In genomic region chr1:7128293-7128692, GRCh38 we compare ENCODE assay signal across 32 cellular contexts.
"Had no signal": no experiment of that assay in that cellular context is flagged by ENCODE, and none has a peak within 500 bp of the region (broad histone marks: within the 10 kb centered on the region; RNA-seq: fewer than 3 reads in every experiment).

No MANE protein-coding gene starts in this region.

- H3K9me3 ChIP-seq: adrenal gland, body of pancreas, breast epithelium had no signal

- H3K36me3 ChIP-seq: adrenal gland, brain microvascular endothelial cell, breast epithelium had no signal

- H3K36me3 Mint-ChIP-seq: activated CD4-positive, alpha-beta memory T cell treated with anti-CD3 and anti-CD28 coated beads for 36 hours; activated naive CD4-positive, alpha-beta T cell treated with anti-CD3 and anti-CD28 coated beads, Interleukin-2, amount 50 U/mL, for 72 hours; activated naive CD8-positive, alpha-beta T cell treated with anti-CD3 and anti-CD28 coated beads, Interleukin-2, amount 10 ng/mL, durations not matched to agents 7 days and 5 days; T-cell had no signal

- H3K4me3 ChIP-seq: adrenal gland, body of pancreas, breast epithelium had no signal

- H3K4me3 Mint-ChIP-seq: activated B cell treated with CpG ODN at 0.5 μM for 24 hours; activated CD4-positive, alpha-beta memory T cell treated with anti-CD3 and anti-CD28 coated beads for 36 hours; activated CD4-positive, alpha-beta T cell treated with anti-CD3 and anti-CD28 coated beads, Interleukin-2, amount 10 ng/mL, durations not matched to agents 24 days and 14 days; activated CD8-positive, alpha-beta T cell treated with anti-CD3 and anti-CD28 coated beads for 36 hours; activated naive CD4-positive, alpha-beta T cell treated with anti-CD3 and anti-CD28 coated beads for 36 hours; activated naive CD8-positive, alpha-beta T cell treated with anti-CD3 and anti-CD28 coated beads, Interleukin-2, amount 10 ng/mL, durations not matched to agents 7 days and 5 days; activated T-cell treated with anti-CD3 and anti-CD28 coated beads, Interleukin-2, amount 50 U/mL, for 4 hours; activated T-cell treated with anti-CD3 and anti-CD28 coated beads, Interleukin-2, amount 50 U/mL, for 72 hours; activated T-helper 1 cell treated with anti-CD3 and anti-CD28 coated beads, Interleukin-12 subunit alpha, Interleukin-12 subunit beta, Interleukin-2, Interleukin-4 antibody, amounts not matched to agents 30 ng/mL and 10 ng/mL and 1 ng/mL, durations not matched to agents 14 hours and 24 hours and 36 hours; activated T-helper 17 cell treated with anti-CD3 and anti-CD28 coated beads, Interleukin-2, amount 50 U/mL, for 72 hours; T-cell; T-helper 17 cell had no signal

- DNase-seq: activated B cell treated with CpG ODN at 0.5 μM for 24 hours; activated CD4-positive, alpha-beta memory T cell treated with anti-CD3 and anti-CD28 coated beads for 36 hours; activated CD4-positive, alpha-beta T cell treated with anti-CD3 and anti-CD28 coated beads for 4 hours; activated CD4-positive, alpha-beta T cell treated with anti-CD3 and anti-CD28 coated beads, Interleukin-2, amount 10 ng/mL, durations not matched to agents 24 days and 14 days; activated CD4-positive, alpha-beta T cell treated with anti-CD3 and anti-CD28 coated beads, Interleukin-2, amount 50 U/mL, for 1 hour; activated CD4-positive, alpha-beta T cell treated with anti-CD3 and anti-CD28 coated beads, Interleukin-2, amount 50 U/mL, for 4 hours; activated CD4-positive, CD25-positive, alpha-beta regulatory T cell treated with anti-CD3 and anti-CD28 coated beads, Interleukin-2, amount 50 U/mL, for 72 hours; activated CD8-positive, alpha-beta T cell treated with anti-CD3 and anti-CD28 coated beads for 36 hours; activated effector memory CD4-positive, alpha-beta T cell treated with anti-CD3 and anti-CD28 coated beads, Interleukin-2, amount 50 U/mL, for 16 hours; activated gamma-delta T cell treated with Interleukin-2 at 50 U/mL for 16 hours; activated naive CD4-positive, alpha-beta T cell; activated naive CD4-positive, alpha-beta T cell treated with anti-CD3 and anti-CD28 coated beads for 36 hours; activated naive CD4-positive, alpha-beta T cell treated with anti-CD3 and anti-CD28 coated beads, Interleukin-2, amount 50 U/mL, for 16 hours; activated naive CD8-positive, alpha-beta T cell treated with anti-CD3 and anti-CD28 coated beads, Interleukin-2, amount 10 ng/mL, durations not matched to agents 7 days and 5 days; activated T-cell treated with anti-CD3 and anti-CD28 coated beads for 4 hours; activated T-cell treated with anti-CD3 and anti-CD28 coated beads, Interleukin-2, amount 50 U/mL, for 1 hour; activated T-cell treated with anti-CD3 and anti-CD28 coated beads, Interleukin-2, amount 50 U/mL, for 4 hours; activated T-cell treated with anti-CD3 and anti-CD28 coated beads, Interleukin-2, amount 50 U/mL, for 72 hours; amniotic stem cell; aorta; body of pancreas; brain microvascular endothelial cell; central memory CD4-positive, alpha-beta T cell; T-cell; T-helper 17 cell; T-helper 9 cell had no signal

- H3K27ac Mint-ChIP-seq: activated B cell treated with CpG ODN at 0.5 μM for 24 hours; activated CD4-positive, alpha-beta memory T cell treated with anti-CD3 and anti-CD28 coated beads for 36 hours; activated CD4-positive, alpha-beta T cell treated with anti-CD3 and anti-CD28 coated beads, Interleukin-2, amount 10 ng/mL, durations not matched to agents 24 days and 14 days; activated CD8-positive, alpha-beta T cell treated with anti-CD3 and anti-CD28 coated beads for 36 hours; activated naive CD4-positive, alpha-beta T cell treated with anti-CD3 and anti-CD28 coated beads for 36 hours; activated naive CD4-positive, alpha-beta T cell treated with anti-CD3 and anti-CD28 coated beads, Interleukin-2, amount 50 U/mL, for 72 hours; activated naive CD8-positive, alpha-beta T cell treated with anti-CD3 and anti-CD28 coated beads, Interleukin-2, amount 10 ng/mL, durations not matched to agents 7 days and 5 days; activated T-cell treated with anti-CD3 and anti-CD28 coated beads, Interleukin-2, amount 50 U/mL, for 72 hours; activated T-helper 1 cell treated with anti-CD3 and anti-CD28 coated beads, Interleukin-12 subunit alpha, Interleukin-12 subunit beta, Interleukin-2, Interleukin-4 antibody, amounts not matched to agents 30 ng/mL and 10 ng/mL and 1 ng/mL, durations not matched to agents 14 hours and 24 hours and 36 hours; activated T-helper 17 cell treated with anti-CD3 and anti-CD28 coated beads, Interleukin-2, amount 50 U/mL, for 72 hours; T-cell; T-helper 17 cell had no signal

- H3K4me1 Mint-ChIP-seq: activated B cell treated with CpG ODN at 0.5 μM for 24 hours; activated CD4-positive, alpha-beta T cell treated with anti-CD3 and anti-CD28 coated beads, Interleukin-2, amount 10 ng/mL, durations not matched to agents 24 days and 14 days; activated T-helper 17 cell treated with anti-CD3 and anti-CD28 coated beads, Interleukin-2, amount 50 U/mL, for 72 hours; T-cell had no signal

- H3K27ac ChIP-seq: adrenal gland, body of pancreas, brain microvascular endothelial cell, breast epithelium, VCaP had no signal

- ATAC-seq: activated CD8-positive, alpha-beta T cell treated with anti-CD3 and anti-CD28 coated beads for 36 hours; activated naive CD4-positive, alpha-beta T cell treated with anti-CD3 and anti-CD28 coated beads, Interleukin-2, amount 50 U/mL, for 72 hours; activated T-cell treated with anti-CD3 and anti-CD28 coated beads, Interleukin-2, amount 50 U/mL, for 4 hours; activated T-cell treated with anti-CD3 and anti-CD28 coated beads, Interleukin-2, amount 50 U/mL, for 72 hours; activated T-helper 17 cell treated with anti-CD3 and anti-CD28 coated beads, Interleukin-2, amount 50 U/mL, for 72 hours; body of pancreas; T-cell; T-helper 17 cell had no signal

- H3K9me3 Mint-ChIP-seq: activated CD4-positive, alpha-beta memory T cell treated with anti-CD3 and anti-CD28 coated beads for 36 hours; activated CD4-positive, alpha-beta T cell treated with anti-CD3 and anti-CD28 coated beads, Interleukin-2, amount 10 ng/mL, durations not matched to agents 24 days and 14 days; activated CD8-positive, alpha-beta T cell treated with anti-CD3 and anti-CD28 coated beads for 36 hours; activated naive CD4-positive, alpha-beta T cell treated with anti-CD3 and anti-CD28 coated beads for 36 hours; activated naive CD4-positive, alpha-beta T cell treated with anti-CD3 and anti-CD28 coated beads, Interleukin-2, amount 50 U/mL, for 72 hours; activated naive CD8-positive, alpha-beta T cell treated with anti-CD3 and anti-CD28 coated beads, Interleukin-2, amount 10 ng/mL, durations not matched to agents 7 days and 5 days; activated T-cell treated with anti-CD3 and anti-CD28 coated beads, Interleukin-2, amount 50 U/mL, for 4 hours; activated T-helper 1 cell treated with anti-CD3 and anti-CD28 coated beads, Interleukin-12 subunit alpha, Interleukin-12 subunit beta, Interleukin-2, Interleukin-4 antibody, amounts not matched to agents 30 ng/mL and 10 ng/mL and 1 ng/mL, durations not matched to agents 14 hours and 24 hours and 36 hours; activated T-helper 17 cell treated with anti-CD3 and anti-CD28 coated beads, Interleukin-2, amount 50 U/mL, for 72 hours had no signal

- H3K4me1 ChIP-seq: adrenal gland, body of pancreas, breast epithelium had no signal

- H3K27me3 ChIP-seq: adrenal gland, body of pancreas, brain microvascular endothelial cell, breast epithelium had no signal
